Comparison of ENCODE assay signal across 8 cellular contexts in genomic region chr10:77925795-77926565, GRCh38. TPM values are rescaled to one million over a fixed set of nuclear protein-coding genes. Genes with fewer than 3 reads are reported as not detected.
DNase-seq lines count a peak whose midpoint lies in the region; ATAC-seq and TF ChIP-seq lines count a peak whose summit lies in the region.

No MANE protein-coding gene starts in this region.

- peak in 2 of 5 donors; percentile 1 to 11 for DNase-seq in CD8-positive, alpha-beta memory T cell
- peak; percentile 46 for DNase-seq in glomerular visceral epithelial cell (ENCODE audit: extremely low spot score)
- peak in 36 of 56 donors; percentile 8 to 56 (median 32) for DNase-seq in nucleus accumbens (lab: John Stamatoyannopoulos, UW)
- DNase-seq in OCI-LY7 (ENCODE audit: low spot score): no peak
- no peak for DNase-seq in NCI-H1048 (lab: John Stamatoyannopoulos, UW)

- H3K27ac Mint-ChIP-seq in CD8-positive, alpha-beta memory T cell: peak overlapping the region in 1 of 8 donors; percentile 71
- no peak overlapping the region for H3K27ac Mint-ChIP-seq in activated T-helper 17 cell treated with anti-CD3 and anti-CD28 coated beads, Interleukin-2, amount 50 U/mL, for 72 hours

- no peaks in the 10 kb centered on the region for H4K20me1 ChIP-seq in OCI-LY7 (ENCODE audit: insufficient read depth, low read length)

- BruUV-seq in OCI-LY7 (replicated peaks; lab: Mats Ljungman, UMichigan): no TSS peak

- H3K9ac ChIP-seq in HUES64 (ENCODE audit: low read depth, low read length): peak overlapping the region; percentile 91

- no peaks in the 10 kb centered on the region for H3K9me3 Mint-ChIP-seq in CD8-positive, alpha-beta memory T cell
- H3K9me3 Mint-ChIP-seq in activated T-helper 17 cell treated with anti-CD3 and anti-CD28 coated beads, Interleukin-2, amount 50 U/mL, for 72 hours: no peaks in the 10 kb centered on the region

- no peaks in the 10 kb centered on the region for H3K79me2 ChIP-seq in OCI-LY7 (ENCODE audit: insufficient read depth, low read depth, low read length)

- H3K9me3 ChIP-seq in CD8-positive, alpha-beta memory T cell (ENCODE audit: low read length): no peaks in the 10 kb centered on the region
- H3K9me3 ChIP-seq in HUES64 (ENCODE audit: insufficient read depth, low read depth, low read length): no peaks in the 10 kb centered on the region
- no peaks in the 10 kb centered on the region for H3K9me3 ChIP-seq in OCI-LY7 (ENCODE audit: low read length)

- peaks cover 15 to 50% of the 10 kb centered on the region in 2 donors for H3K27me3 Mint-ChIP-seq in CD8-positive, alpha-beta memory T cell
- H3K27me3 Mint-ChIP-seq in activated T-helper 17 cell treated with anti-CD3 and anti-CD28 coated beads, Interleukin-2, amount 50 U/mL, for 72 hours: peaks cover 39% of the 10 kb centered on the region

- no peak overlapping the region for H2AFZ ChIP-seq in OCI-LY7 (ENCODE audit: low read length)

- TF ChIP-seq CTCF in OCI-LY7 (conservative IDR thresholded peaks at IDR 0.05; ENCODE audit: low read length): no peak

- H3K36me3 ChIP-seq in CD8-positive, alpha-beta memory T cell (ENCODE audit: insufficient read depth, low read length): no peaks in the 10 kb centered on the region
- H3K36me3 ChIP-seq in HUES64 (ENCODE audit: insufficient read depth, low read length) (no peaks in the 10 kb centered on the region), OCI-LY7 (ENCODE audit: insufficient read depth, low read length) (no peaks in the 10 kb centered on the region)

- H3K36me3 Mint-ChIP-seq in CD8-positive, alpha-beta memory T cell: no peaks in the 10 kb centered on the region
- peaks cover 6% of the 10 kb centered on the region for H3K36me3 Mint-ChIP-seq in activated T-helper 17 cell treated with anti-CD3 and anti-CD28 coated beads, Interleukin-2, amount 50 U/mL, for 72 hours (ENCODE audit: low read depth)

- no peak overlapping the region for H3K4me2 ChIP-seq in OCI-LY7 (ENCODE audit: low read length)

- WGBS in HUES64: 2% methylated on average over 73 of the region's 73 CpGs

- ATAC-seq in GM19463 (IDR thresholded peaks at IDR 0.05; ENCODE audit: unreplicated experiment): peak; percentile 59
- peak; percentile 78 for ATAC-seq in activated T-helper 17 cell treated with anti-CD3 and anti-CD28 coated beads, Interleukin-2, amount 50 U/mL, for 72 hours (replicated peaks)

- peak overlapping the region; percentile 54 for H3K27ac ChIP-seq in CD8-positive, alpha-beta memory T cell (ENCODE audit: low read depth, low read length)
- peak overlapping the region; percentile 46; the same call in 1 of the 2 replicates for H3K27ac ChIP-seq in HUES64 (ENCODE audit: low read depth, low read length)
- no peak overlapping the region for H3K27ac ChIP-seq in OCI-LY7 (ENCODE audit: low read depth, low read length, poor library complexity, severe bottlenecking)

- intact Hi-C loops in OCI-LY7 (cut with micrococcal nuclease; ENCODE audit: unreplicated experiment): no loop called here

- H3K4me3 Mint-ChIP-seq in CD8-positive, alpha-beta memory T cell: peak overlapping the region in 6 of 7 donors; percentile 64 to 86 (median 78)
- H3K4me3 Mint-ChIP-seq in activated T-helper 17 cell treated with anti-CD3 and anti-CD28 coated beads, Interleukin-2, amount 50 U/mL, for 72 hours: peak overlapping the region; percentile 63

- H3K9me2 ChIP-seq in OCI-LY7 (ENCODE audit: insufficient read depth, low read length): no peaks in the 10 kb centered on the region

- no peaks in the 10 kb centered on the region for H3K4me1 ChIP-seq in CD8-positive, alpha-beta memory T cell (ENCODE audit: insufficient read depth, low read length)
- H3K4me1 ChIP-seq in HUES64 (ENCODE audit: insufficient read depth, low read length) (peaks cover 25% of the 10 kb centered on the region), OCI-LY7 (ENCODE audit: insufficient read depth, low read length, poor library complexity, severe bottlenecking) (no peaks in the 10 kb centered on the region)

- POLR2A ChIA-PET in CD8-positive, alpha-beta memory T cell (lab: Charles Lee): no interaction called here
- POLR2A ChIA-PET in OCI-LY7 (lab: Charles Lee): interaction anchor here (0.6 kb wide), 1 partner anchor 92 kb away, joined by 4 read pairs; no protein-coding TSS in a partner anchor

- H3K4me1 Mint-ChIP-seq in CD8-positive, alpha-beta memory T cell: peaks cover 14 to 15% (median 14%) of the 10 kb centered on the region in 3 donors
- peaks cover 6% of the 10 kb centered on the region for H3K4me1 Mint-ChIP-seq in activated T-helper 17 cell treated with anti-CD3 and anti-CD28 coated beads, Interleukin-2, amount 50 U/mL, for 72 hours

- CTCF ChIA-PET in CD8-positive, alpha-beta memory T cell (lab: Charles Lee): no interaction called here
- CTCF ChIA-PET in OCI-LY7 (lab: Charles Lee; ENCODE audit: unreplicated experiment): no interaction called here

- peak overlapping the region; percentile 41 for H3K4me3 ChIP-seq in CD8-positive, alpha-beta memory T cell (ENCODE audit: low read length)
- H3K4me3 ChIP-seq in HUES64 (ENCODE audit: low read length): peak overlapping the region; percentile 87
- no peak overlapping the region for H3K4me3 ChIP-seq in OCI-LY7 (ENCODE audit: low read depth, low read length, poor library complexity, severe bottlenecking)

- peaks cover 7% of the 10 kb centered on the region for H3K27me3 ChIP-seq in CD8-positive, alpha-beta memory T cell (ENCODE audit: insufficient read depth, low read length, poor library complexity, severe bottlenecking)
- H3K27me3 ChIP-seq in HUES64 (ENCODE audit: insufficient read depth, low read length): peaks cover 11% of the 10 kb centered on the region

RNA-seq across cellular contexts. Expression of gene DLG5, which starts 0.6 kb away (rescaled TPM):
- total RNA-seq in CD8-positive, alpha-beta memory T cell: 1 to 10 TPM; 1.7 to 2.1 TPM
- 1.1 TPM for polyA plus RNA-seq in CD8-positive, alpha-beta memory T cell
- 39.8 TPM for polyA plus RNA-seq in HUES64 (2013, experiment 1 of 2)
- 45.5 TPM for polyA plus RNA-seq in HUES64 (2013, experiment 2 of 2)
- 1 to 10 TPM; 3.0 to 7.1 TPM for total RNA-seq in activated T-helper 17 cell treated with anti-CD3 and anti-CD28 coated beads, Interleukin-2, amount 50 U/mL, for 72 hours
- total RNA-seq in OCI-LY7 (2014; rRNA removed; shearing (Covaris generic)): 0.13 TPM in 1 of 2 replicates, not detected in the other
- total RNA-seq in OCI-LY7 (2022): 0.17 and 0.27 TPM in 2 replicates

Comparison
In these comparisons a context has a peak if more than half of its experiments do, and no peak if none do; other contexts are left out.
1. DNase-seq: peak in glomerular visceral epithelial cell (single experiment) and nucleus accumbens (36 of 56); none in OCI-LY7 (single experiment) and NCI-H1048 (single experiment).